In genomic region chr1:205726619-205727125, GRCh38 we compare ENCODE assay signal across 1 cellular context.
TF ChIP-seq lines count a peak whose summit lies in the region.

No MANE protein-coding gene starts in this region.

TF ChIP-seq in HepG2, 621 proteins besides CTCF, POLR2A, EP300 and RAD21 (continued from another document and continues in another):
- TF ChIP-seq ZNF318 (CRISPR knock-in tag; IDR thresholded peaks at IDR 0.05) = no peak
- no peak for TF ChIP-seq ZNF160 (CRISPR knock-in tag; IDR thresholded peaks at IDR 0.05)
- no peak for TF ChIP-seq ZBTB38 (CRISPR knock-in tag; IDR thresholded peaks at IDR 0.05)
- TF ChIP-seq ZMAT3 (CRISPR knock-in tag; conservative IDR thresholded peaks at IDR 0.05) = no peak
- no peak for TF ChIP-seq SOX13 (IDR thresholded peaks at IDR 0.05)
- peak in 1 of 2 experiments; percentile 25; a peak in 1 of 4 replicates for TF ChIP-seq SOX13 (CRISPR knock-in tag; conservative IDR thresholded peaks at IDR 0.05 in 1 of 2, IDR thresholded peaks at IDR 0.05 in 1 of 2)
- TF ChIP-seq NFYC (CRISPR knock-in tag; IDR thresholded peaks at IDR 0.05) = no peak
- TF ChIP-seq TGIF2 (CRISPR knock-in tag; IDR thresholded peaks at IDR 0.05) = no peak
- TF ChIP-seq ZNF605 (CRISPR knock-in tag; IDR thresholded peaks at IDR 0.05) = no peak
- TF ChIP-seq FOXO4 (CRISPR knock-in tag; conservative IDR thresholded peaks at IDR 0.05) = no peak
- no peak for TF ChIP-seq ZNF510 (CRISPR knock-in tag; IDR thresholded peaks at IDR 0.05; ENCODE audit: low read depth)
- TF ChIP-seq SP5 (CRISPR knock-in tag; IDR thresholded peaks at IDR 0.05; ENCODE audit: borderline replicate concordance, low read depth) = no peak
- TF ChIP-seq ZNF580 (CRISPR knock-in tag; IDR thresholded peaks at IDR 0.05; ENCODE audit: borderline replicate concordance, low read depth) = no peak
- no peak for TF ChIP-seq ZNF335 (CRISPR knock-in tag; IDR thresholded peaks at IDR 0.05)
- TF ChIP-seq TCF7 (IDR thresholded peaks at IDR 0.05; ENCODE audit: low read depth) = no peak
- TF ChIP-seq ZNF740 (CRISPR knock-in tag; IDR thresholded peaks at IDR 0.05) = no peak
- no peak for TF ChIP-seq ZBTB46 (CRISPR knock-in tag; IDR thresholded peaks at IDR 0.05; ENCODE audit: borderline replicate concordance)
- no peak for TF ChIP-seq ZNF274 (CRISPR knock-in tag; IDR thresholded peaks at IDR 0.05)
- TF ChIP-seq ZSCAN5A (CRISPR knock-in tag; IDR thresholded peaks at IDR 0.05; ENCODE audit: borderline replicate concordance) = no peak
- TF ChIP-seq HOXA5 (CRISPR knock-in tag; IDR thresholded peaks at IDR 0.05) = no peak
- no peak for TF ChIP-seq ZBTB1 (CRISPR knock-in tag; IDR thresholded peaks at IDR 0.05; ENCODE audit: borderline replicate concordance)
- TF ChIP-seq PCBP2 (optimal IDR thresholded peaks at IDR 0.05; ENCODE audit: low read depth, low read length, poor library complexity, severe bottlenecking) = no peak
- TF ChIP-seq SIN3B (IDR thresholded peaks at IDR 0.05; ENCODE audit: low read length) = no peak
- TF ChIP-seq STAT6 (CRISPR knock-in tag; IDR thresholded peaks at IDR 0.05; ENCODE audit: borderline replicate concordance) = no peak
- TF ChIP-seq ZNF343 (CRISPR knock-in tag; IDR thresholded peaks at IDR 0.05) = no peak
- TF ChIP-seq KDM4B (CRISPR knock-in tag; IDR thresholded peaks at IDR 0.05) = no peak
- no peak for TF ChIP-seq ZBTB44 (CRISPR knock-in tag; IDR thresholded peaks at IDR 0.05)
- no peak for TF ChIP-seq FOXM1 (CRISPR knock-in tag; IDR thresholded peaks at IDR 0.05)
- TF ChIP-seq ZNF460 (CRISPR knock-in tag; IDR thresholded peaks at IDR 0.05; ENCODE audit: borderline replicate concordance) = no peak
- no peak for TF ChIP-seq CBX2 (IDR thresholded peaks at IDR 0.05; ENCODE audit: low read depth, low read length)
- no peak for TF ChIP-seq CBX2 (CRISPR knock-in tag; IDR thresholded peaks at IDR 0.05; ENCODE audit: low read depth)
- no peak for TF ChIP-seq MEIS1 (CRISPR knock-in tag; IDR thresholded peaks at IDR 0.05; ENCODE audit: borderline replicate concordance)
- no peak for TF ChIP-seq RFXANK (CRISPR knock-in tag; IDR thresholded peaks at IDR 0.05)
- no peak for TF ChIP-seq CCDC6 (CRISPR knock-in tag; IDR thresholded peaks at IDR 0.05)
- no peak for TF ChIP-seq ZNF687 (CRISPR knock-in tag; IDR thresholded peaks at IDR 0.05)
- TF ChIP-seq ETS1 (CRISPR knock-in tag; IDR thresholded peaks at IDR 0.05) = no peak
